ENCODE assay signal across 37 cellular contexts in the genomic region with DNA sequence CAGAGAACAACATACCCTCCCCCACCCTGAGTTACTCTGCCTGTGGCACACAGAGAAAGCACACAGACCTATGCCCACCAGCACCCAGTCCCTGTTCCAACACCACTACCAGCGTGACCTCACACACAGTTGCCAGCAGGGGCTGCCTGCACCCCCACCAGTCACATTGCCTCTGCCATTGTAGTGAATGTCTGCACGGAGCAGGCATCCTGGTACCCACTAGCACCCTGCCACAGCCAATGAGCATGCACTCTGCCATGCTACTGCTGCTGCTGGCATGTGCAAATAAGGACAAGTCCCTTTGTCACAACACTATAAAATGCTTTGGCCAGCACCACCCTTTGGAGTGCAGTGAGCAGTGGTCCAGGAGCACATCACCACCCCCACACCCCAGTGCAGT. TPM values are rescaled to one million over a fixed set of nuclear protein-coding genes. Genes with fewer than 3 reads are reported as not detected.
"Had no signal": no experiment of that assay in that cellular context is flagged by ENCODE, and none has a peak within 500 bp of the region (broad histone marks: within the 10 kb centered on the region; RNA-seq: fewer than 3 reads in every experiment).

No MANE protein-coding gene starts in this region.

- H3K27me3 ChIP-seq: MG63 had no signal

- DNase-seq: Karpas-422, Kasumi-1, KG1, MG63, MM.1S, MV-4-11, NCI-H1048, NCI-H1092, NCI-H1092 treated with DMSO at 0.1 percent for 48 hours, NCI-H1105, NCI-H1105 treated with DMSO at 0.1 percent for 48 hours, NCI-H1417, NCI-H1417 treated with DMSO at 0.1 percent for 48 hours, NCI-H1436, NCI-H1436 treated with DMSO at 0.1 percent for 48 hours, NCI-H146, NCI-H1694, NCI-H1694 treated with DMSO at 0.1 percent for 48 hours, NCI-H187, NCI-H187 treated with DMSO at 0.1 percent for 48 hours, NCI-H1930, NCI-H2029, NCI-H2029 treated with DMSO at 0.1 percent for 48 hours, NCI-H2081, NCI-H2081 treated with DMSO at 0.1 percent for 48 hours, NCI-H2107, NCI-H2171, NCI-H2171 treated with DMSO at 0.1 percent for 48 hours, NCI-H2227 treated with DMSO at 0.1 percent for 48 hours, NCI-H226, NCI-H345, NCI-H446, NCI-H446 treated with DMSO at 0.1 percent for 48 hours had no signal

- H3K9me3 ChIP-seq: MG63 had no signal

- H3K36me3 ChIP-seq: MG63 had no signal

- H3K9ac ChIP-seq: KMS-11 had no signal

- H3K4me2 ChIP-seq: KMS-11 had no signal

- H3K27ac ChIP-seq: KMS-11 had no signal

- H3K4me3 ChIP-seq: MG63 had no signal

RNA-seq across cellular contexts. Expression of a gene that starts 47.1 kb away (rescaled TPM):
- total RNA-seq: LHCN-M2, M059J, MCF 10A had no signal
